ENCODE assay signal across 19 cellular contexts in the genomic region with DNA sequence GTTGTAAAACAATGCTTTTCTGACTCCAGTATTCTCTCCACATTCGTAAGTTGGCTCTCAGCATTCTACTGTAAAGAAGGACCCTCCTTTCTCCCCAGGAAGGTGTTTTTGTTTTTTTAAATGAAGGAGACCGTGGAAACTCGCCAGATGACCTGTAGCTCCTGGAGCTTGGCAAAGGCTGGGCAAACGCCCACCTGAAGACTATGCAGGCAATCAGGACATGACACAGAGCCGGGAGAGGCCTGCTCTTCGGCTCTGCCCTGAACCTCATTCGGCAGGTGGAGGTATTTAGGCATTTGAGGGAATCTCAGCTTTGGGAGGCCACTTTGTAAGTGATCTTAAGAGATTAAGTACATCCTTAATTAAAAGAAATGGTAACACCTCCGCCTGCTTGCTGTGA. TPM values are rescaled to one million over a fixed set of nuclear protein-coding genes. Genes with fewer than 3 reads are reported as not detected.
"Had no signal": no experiment of that assay in that cellular context is flagged by ENCODE, and none has a peak within 500 bp of the region (broad histone marks: within the 10 kb centered on the region; RNA-seq: fewer than 3 reads in every experiment).

No MANE protein-coding gene starts in this region.

- DNase-seq: activated CD4-positive, alpha-beta T cell treated with anti-CD3 and anti-CD28 coated beads, Interleukin-2, amount 10 ng/mL, durations not matched to agents 7 days and 5 days; activated CD8-positive, alpha-beta memory T cell treated with anti-CD3 and anti-CD28 coated beads for 24 hours; activated CD8-positive, alpha-beta memory T cell treated with anti-CD3 and anti-CD28 coated beads, Interleukin-2, amount 50 U/mL, for 48 hours; activated effector memory CD4-positive, alpha-beta T cell treated with Interleukin-2 at 50 U/mL for 16 hours; activated naive CD4-positive, alpha-beta T cell treated with anti-CD3 and anti-CD28 coated beads, Interleukin-2, amount 10 ng/mL, durations not matched to agents 7 days and 5 days; activated T-cell treated with anti-CD3 and anti-CD28 coated beads, Interleukin-2, amount 50 U/mL, for 48 hours; dermis blood vessel endothelial cell; effector memory CD4-positive, alpha-beta T cell; esophagus squamous epithelium; mesendoderm; occipital lobe; posterior cingulate gyrus; retina; stimulated activated CD4-positive, alpha-beta T cell treated with anti-CD3 and anti-CD28 coated beads, Interleukin-12 subunit alpha, Interleukin-12 subunit beta, amount 100 ng/mL, for 4 hours; transverse colon had no signal

- H3K9me3 ChIP-seq: esophagus squamous epithelium, transverse colon, vagina had no signal

- H3K27ac ChIP-seq: esophagus squamous epithelium, transverse colon, vagina had no signal

- H3K27ac Mint-ChIP-seq: activated CD4-positive, alpha-beta T cell treated with anti-CD3 and anti-CD28 coated beads, Interleukin-2, amount 10 ng/mL, durations not matched to agents 7 days and 5 days; stimulated activated naive CD8-positive, alpha-beta T cell treated with anti-CD3 and anti-CD28 coated beads, Interleukin-15, Interleukin-2, amounts not matched to agents 100 ng/mL and 50 ng/mL, for 24 hours had no signal

- ATAC-seq: activated CD4-positive, CD25-positive, alpha-beta regulatory T cell treated with anti-CD3 and anti-CD28 coated beads, Interleukin-2, amount 50 U/mL, for 24 hours had no signal

- H3K27me3 ChIP-seq: esophagus squamous epithelium, transverse colon, vagina had no signal

- H3K9me3 Mint-ChIP-seq: activated CD4-positive, alpha-beta T cell treated with anti-CD3 and anti-CD28 coated beads, Interleukin-2, amount 10 ng/mL, durations not matched to agents 7 days and 5 days; activated naive CD4-positive, alpha-beta T cell treated with anti-CD3 and anti-CD28 coated beads, Interleukin-2, amount 10 ng/mL, durations not matched to agents 7 days and 5 days; stimulated activated naive CD8-positive, alpha-beta T cell treated with anti-CD3 and anti-CD28 coated beads, Interleukin-15, Interleukin-2, amounts not matched to agents 100 ng/mL and 50 ng/mL, for 24 hours had no signal

- H3K4me3 ChIP-seq: esophagus squamous epithelium, transverse colon, vagina had no signal

- H3K4me3 Mint-ChIP-seq: activated CD4-positive, alpha-beta T cell treated with anti-CD3 and anti-CD28 coated beads, Interleukin-2, amount 10 ng/mL, durations not matched to agents 7 days and 5 days; activated naive CD4-positive, alpha-beta T cell treated with anti-CD3 and anti-CD28 coated beads, Interleukin-2, amount 10 ng/mL, durations not matched to agents 7 days and 5 days; stimulated activated naive CD8-positive, alpha-beta T cell treated with anti-CD3 and anti-CD28 coated beads, Interleukin-15, Interleukin-2, amounts not matched to agents 100 ng/mL and 50 ng/mL, for 24 hours had no signal

- H3K36me3 ChIP-seq: vagina had no signal

- H3K27me3 Mint-ChIP-seq: activated CD4-positive, alpha-beta T cell treated with anti-CD3 and anti-CD28 coated beads, Interleukin-2, amount 10 ng/mL, durations not matched to agents 7 days and 5 days; activated naive CD4-positive, alpha-beta T cell treated with anti-CD3 and anti-CD28 coated beads, Interleukin-2, amount 10 ng/mL, durations not matched to agents 7 days and 5 days; stimulated activated naive CD8-positive, alpha-beta T cell treated with anti-CD3 and anti-CD28 coated beads, Interleukin-15, Interleukin-2, amounts not matched to agents 100 ng/mL and 50 ng/mL, for 24 hours had no signal

RNA-seq across cellular contexts. Expression of a gene that starts 17.4 kb away (rescaled TPM):
- polyA plus RNA-seq: neural cell had no signal

RNA-seq across cellular contexts. Expression of a gene that starts 60.0 kb away (rescaled TPM):
- polyA plus RNA-seq: neural cell had no signal
